Comparison of ENCODE assay signal across 11 cellular contexts in the genomic region with DNA sequence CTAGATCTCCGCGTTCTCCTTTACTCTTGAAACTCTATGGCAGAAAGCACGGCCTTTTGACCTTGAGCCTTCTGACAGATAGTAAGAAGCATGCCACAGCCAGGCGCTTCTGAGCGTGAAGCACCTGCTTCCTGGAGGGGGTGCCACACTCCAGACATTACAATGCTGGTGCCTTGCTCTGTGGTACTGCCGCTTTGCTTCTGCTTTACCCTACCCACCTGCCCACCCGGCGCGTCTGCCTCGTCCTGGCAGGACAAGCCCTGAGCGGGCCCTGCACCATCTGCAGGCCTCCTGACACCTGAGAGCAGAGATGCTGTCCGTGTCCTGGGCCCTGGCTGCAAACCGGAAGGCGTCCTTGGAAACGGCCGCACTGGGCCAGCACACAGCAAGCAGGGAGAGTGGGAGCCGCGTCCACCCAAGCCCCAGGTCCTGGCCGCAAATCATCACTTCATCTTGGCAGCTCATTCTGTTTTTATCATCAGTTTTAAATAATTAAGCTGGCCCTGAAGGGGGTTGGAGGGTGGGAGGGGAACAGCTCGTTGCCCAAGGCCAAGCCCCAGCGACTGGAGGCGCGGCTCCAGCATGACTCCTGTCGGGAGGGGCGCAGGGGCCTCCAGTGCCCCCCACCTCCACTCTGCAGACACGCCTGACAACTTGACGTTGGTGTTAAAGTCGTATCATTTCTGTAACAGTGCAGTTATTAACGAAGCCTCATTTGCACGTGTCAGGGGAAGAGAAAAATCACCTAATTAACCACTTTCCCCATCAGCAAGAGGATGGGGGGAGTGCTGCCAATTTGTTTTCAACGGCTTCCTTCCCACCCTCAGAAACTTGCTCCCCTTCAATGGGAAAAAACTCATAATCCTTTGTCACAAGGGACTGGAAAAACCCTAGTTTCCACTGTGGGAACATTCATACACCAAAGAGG.
DNase-seq lines count a peak whose midpoint lies in the region; ATAC-seq and TF ChIP-seq lines count a peak whose summit lies in the region.
"Had no signal": no experiment of that assay in that cellular context is flagged by ENCODE, and none has a peak within 500 bp of the region (broad histone marks: within the 10 kb centered on the region; RNA-seq: fewer than 3 reads in every experiment).

No MANE protein-coding gene starts in this region.

- TF ChIP-seq EP300 in suprapubic skin (IDR thresholded peaks at IDR 0.05): no peak

- peak overlapping the region; percentile 81 for H3K27ac Mint-ChIP-seq in activated CD8-positive, alpha-beta T cell treated with anti-CD3 and anti-CD28 coated beads, Interleukin-2, amount 10 ng/mL, durations not matched to agents 7 days and 5 days
- H3K27ac Mint-ChIP-seq in stimulated activated naive CD8-positive, alpha-beta T cell treated with anti-CD3 and anti-CD28 coated beads, Interleukin-15, amount 100 ng/mL, for 72 hours: no peak overlapping the region

- 88% methylated on average over 22 of the region's 31 CpGs for WGBS in suprapubic skin

- H3K4me3 ChIP-seq in suprapubic skin (no peak overlapping the region), coronary artery (no peak overlapping the region)
- H3K4me3 ChIP-seq: lung had no signal

- H3K27me3 Mint-ChIP-seq in activated CD8-positive, alpha-beta T cell treated with anti-CD3 and anti-CD28 coated beads, Interleukin-2, amount 10 ng/mL, durations not matched to agents 7 days and 5 days (ENCODE audit: low read depth): no peaks in the 10 kb centered on the region
- H3K27me3 Mint-ChIP-seq in stimulated activated naive CD8-positive, alpha-beta T cell treated with anti-CD3 and anti-CD28 coated beads, Interleukin-15, amount 100 ng/mL, for 72 hours: no peaks in the 10 kb centered on the region

- H3K4me3 Mint-ChIP-seq in activated CD8-positive, alpha-beta T cell treated with anti-CD3 and anti-CD28 coated beads, Interleukin-2, amount 10 ng/mL, durations not matched to agents 7 days and 5 days: no peak overlapping the region
- H3K4me3 Mint-ChIP-seq in stimulated activated naive CD8-positive, alpha-beta T cell treated with anti-CD3 and anti-CD28 coated beads, Interleukin-15, amount 100 ng/mL, for 72 hours: peak overlapping the region in 1 of 2 donors; percentile 23

- no peaks in the 10 kb centered on the region for H3K9me3 Mint-ChIP-seq in activated CD8-positive, alpha-beta T cell treated with anti-CD3 and anti-CD28 coated beads, Interleukin-2, amount 10 ng/mL, durations not matched to agents 7 days and 5 days (ENCODE audit: insufficient read depth)
- H3K9me3 Mint-ChIP-seq in stimulated activated naive CD8-positive, alpha-beta T cell treated with anti-CD3 and anti-CD28 coated beads, Interleukin-15, amount 100 ng/mL, for 72 hours: peaks cover 0 to 8% of the 10 kb centered on the region in 2 donors

- H3K27ac ChIP-seq in suprapubic skin: no peak overlapping the region
- no peak overlapping the region for H3K27ac ChIP-seq in coronary artery

- H3K4me1 ChIP-seq in suprapubic skin: peaks cover 20% of the 10 kb centered on the region

- no peak for TF ChIP-seq CTCF in suprapubic skin (IDR thresholded peaks at IDR 0.05)
- no peak for TF ChIP-seq CTCF in coronary artery (IDR thresholded peaks at IDR 0.05)

- H3K4me1 Mint-ChIP-seq in activated CD8-positive, alpha-beta T cell treated with anti-CD3 and anti-CD28 coated beads, Interleukin-2, amount 10 ng/mL, durations not matched to agents 7 days and 5 days (ENCODE audit: low read depth): peaks cover 47% of the 10 kb centered on the region
- H3K4me1 Mint-ChIP-seq in stimulated activated naive CD8-positive, alpha-beta T cell treated with anti-CD3 and anti-CD28 coated beads, Interleukin-15, amount 100 ng/mL, for 72 hours: peaks cover 84% of the 10 kb centered on the region

- DNase-seq in Right ventricle myocardium inferior (ENCODE audit: missing footprints) (no peak), cardiac septum (ENCODE audit: low spot score) (no peak), suprapubic skin (ENCODE audit: low spot score in 2 of 2) (no peak), coronary artery (ENCODE audit: low spot score) (no peak)
- peak; percentile 58 for DNase-seq in activated CD8-positive, alpha-beta T cell treated with anti-CD3 and anti-CD28 coated beads, Interleukin-2, amount 10 ng/mL, durations not matched to agents 7 days and 5 days
- DNase-seq in stimulated activated naive CD8-positive, alpha-beta T cell treated with anti-CD3 and anti-CD28 coated beads, Interleukin-15, amount 100 ng/mL, for 72 hours: peak in 1 of 2 donors; percentile 40
- DNase-seq in activated CD4-positive, CD25-positive, alpha-beta regulatory T cell treated with anti-CD3 and anti-CD28 coated beads, Interleukin-2, amount 50 U/mL, for 72 hours: no peak
- DNase-seq: cerebellar nuclear complex had no signal

- no peaks in the 10 kb centered on the region for H3K9me3 ChIP-seq in suprapubic skin

- no peaks in the 10 kb centered on the region for H3K27me3 ChIP-seq in suprapubic skin

- ATAC-seq in Right ventricle myocardium inferior: peak; percentile 17
- peak; percentile 53 for ATAC-seq in HG03060 (IDR thresholded peaks at IDR 0.05; ENCODE audit: low read depth, unreplicated experiment)
- no peak for ATAC-seq in activated CD8-positive, alpha-beta T cell treated with anti-CD3 and anti-CD28 coated beads, Interleukin-2, amount 10 ng/mL, durations not matched to agents 7 days and 5 days
- peak; percentile 40 for ATAC-seq in stimulated activated naive CD8-positive, alpha-beta T cell treated with anti-CD3 and anti-CD28 coated beads, Interleukin-15, amount 100 ng/mL, for 72 hours
- ATAC-seq: Panc1 had no signal

- intact Hi-C loops in Right ventricle myocardium inferior (cut with DNase I): loop anchor here (5.0 to 10.0 kb wide), 3 partner anchors 97 to 254 kb away; partner anchors contain the start of gene EIF3B
- intact Hi-C loops in cardiac septum (cut with DNase I): loop anchor here (5.0 kb wide), 1 partner anchor 77 kb away; no protein-coding TSS in a partner anchor

- no peak for TF ChIP-seq POLR2A in suprapubic skin (IDR thresholded peaks at IDR 0.05)

- no peaks in the 10 kb centered on the region for H3K36me3 ChIP-seq in suprapubic skin

- CTCF ChIA-PET in activated CD8-positive, alpha-beta T cell treated with anti-CD3 and anti-CD28 coated beads, Interleukin-2, amount 10 ng/mL, durations not matched to agents 7 days and 5 days (lab: Charles Lee): interaction anchor here (0.7 to 1.9 kb wide), 9 partner anchors 11 to 247 kb away, joined by 3 to 7 read pairs (median 4); no protein-coding TSS in a partner anchor

- peaks cover 7% of the 10 kb centered on the region for H3K36me3 Mint-ChIP-seq in activated CD8-positive, alpha-beta T cell treated with anti-CD3 and anti-CD28 coated beads, Interleukin-2, amount 10 ng/mL, durations not matched to agents 7 days and 5 days (ENCODE audit: low read depth)

- POLR2A ChIA-PET in activated CD8-positive, alpha-beta T cell treated with anti-CD3 and anti-CD28 coated beads, Interleukin-2, amount 10 ng/mL, durations not matched to agents 7 days and 5 days (lab: Charles Lee): no interaction called here
